In the genomic region with DNA sequence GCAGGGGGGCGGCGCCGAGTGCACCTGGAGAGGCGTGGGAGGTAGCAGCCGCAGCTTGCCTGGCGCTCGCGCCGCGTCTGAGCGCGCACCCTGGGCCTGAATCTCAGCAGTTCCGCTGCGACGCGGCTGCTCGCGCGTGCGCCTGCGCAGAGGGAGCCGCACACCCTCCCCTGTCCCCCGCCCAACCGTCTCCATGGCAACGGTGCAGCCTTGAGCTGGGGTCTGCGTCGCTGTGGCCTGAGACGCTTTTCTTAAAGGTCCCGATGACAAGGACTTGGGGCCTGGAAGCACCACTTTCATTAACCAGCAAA, we compare ENCODE assay signal across 9 cellular contexts. TPM values are rescaled to one million over a fixed set of nuclear protein-coding genes. Genes with fewer than 3 reads are reported as not detected.
A peak's percentile ranks its signal among the peaks of the same experiment; 100 is the strongest.
DNase-seq lines count a peak whose midpoint lies in the region; ATAC-seq, FAIRE-seq and TF ChIP-seq lines count a peak whose summit lies in the region.
"Had no signal": no experiment of that assay in that cellular context is flagged by ENCODE, and none has a peak within 500 bp of the region (broad histone marks: within the 10 kb centered on the region; RNA-seq: fewer than 3 reads in every experiment).

A gene with protein sequence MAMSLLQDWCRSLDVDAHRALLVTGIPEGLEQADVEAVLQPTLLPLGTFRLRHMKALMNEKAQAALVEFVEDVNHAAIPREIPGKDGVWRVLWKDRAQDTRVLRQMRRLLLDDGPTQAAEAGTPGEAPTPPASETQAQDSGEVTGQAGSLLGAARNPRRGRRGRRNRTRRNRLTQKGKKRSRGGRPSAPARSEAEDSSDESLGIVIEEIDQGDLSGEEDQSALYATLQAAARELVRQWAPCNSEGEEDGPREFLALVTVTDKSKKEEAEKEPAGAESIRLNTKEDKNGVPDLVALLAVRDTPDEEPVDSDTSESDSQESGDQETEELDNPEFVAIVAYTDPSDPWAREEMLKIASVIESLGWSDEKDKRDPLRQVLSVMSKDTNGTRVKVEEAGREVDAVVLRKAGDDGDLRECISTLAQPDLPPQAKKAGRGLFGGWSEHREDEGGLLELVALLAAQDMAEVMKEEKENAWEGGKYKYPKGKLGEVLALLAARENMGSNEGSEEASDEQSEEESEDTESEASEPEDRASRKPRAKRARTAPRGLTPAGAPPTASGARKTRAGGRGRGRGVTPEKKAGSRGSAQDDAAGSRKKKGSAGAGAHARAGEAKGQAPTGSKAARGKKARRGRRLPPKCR (minus strand): TSS at position 79 of the 311 bp plus-strand sequence. CDS start 402 bp downstream, outside the sequence.

- H3K36me3 Mint-ChIP-seq in astrocyte (ENCODE audit: low read depth, unreplicated experiment), result no peaks in the 10 kb centered on the region

- no peaks in the 10 kb centered on the region for H3K9me3 Mint-ChIP-seq in astrocyte (ENCODE audit: unreplicated experiment)
- H3K9me3 Mint-ChIP-seq: activated naive CD4-positive, alpha-beta T cell treated with anti-CD3 and anti-CD28 coated beads, Interleukin-2, amount 50 U/mL, for 72 hours had no signal

- H3K27ac Mint-ChIP-seq in astrocyte (ENCODE audit: unreplicated experiment), result peak within 1 kb of the TSS; percentile 41

- no peak for FAIRE-seq in astrocyte (lab: Jason Lieb, UNC)

- H2AFZ ChIP-seq in astrocyte (ENCODE audit: low read depth, low read length), result peak within 1 kb of the TSS; percentile 71

- H3K4me1 Mint-ChIP-seq in astrocyte (ENCODE audit: low read depth, unreplicated experiment), result peaks cover 13% of the 10 kb centered on the region

- H3K27ac ChIP-seq in astrocyte (ENCODE audit: low read depth, low read length), result no peak within 1 kb of the TSS

- ATAC-seq in GM19328 (IDR thresholded peaks at IDR 0.05; ENCODE audit: unreplicated experiment), result no peak
- no peak for ATAC-seq in GM21576 (IDR thresholded peaks at IDR 0.05; ENCODE audit: unreplicated experiment)

- H3K9me3 ChIP-seq in astrocyte (ENCODE audit: insufficient read depth, low read depth, low read length) (peaks cover 10% of the 10 kb centered on the region), skeletal muscle satellite cell (replicated peaks; ENCODE audit: low read length) (no peaks in the 10 kb centered on the region)

- H3K4me2 ChIP-seq in astrocyte (ENCODE audit: low read length) (peak within 1 kb of the TSS; percentile 79), skeletal muscle satellite cell (ENCODE audit: low read length) (peak within 1 kb of the TSS; percentile 74)

- H3K27me3 ChIP-seq in astrocyte (ENCODE audit: insufficient read depth, low read length) (peaks cover 26% of the 10 kb centered on the region), skeletal muscle satellite cell (ENCODE audit: control insufficient read depth, insufficient read depth, low read length) (peaks cover 17% of the 10 kb centered on the region)

- H3K9ac ChIP-seq in astrocyte (ENCODE audit: low read length) (no peak within 1 kb of the TSS), skeletal muscle satellite cell (ENCODE audit: low read depth, low read length) (no peak within 1 kb of the TSS)

- no peaks in the 10 kb centered on the region for H3K79me2 ChIP-seq in astrocyte (ENCODE audit: insufficient read depth, low read length)

- TF ChIP-seq CTCF in astrocyte (IDR thresholded peaks at IDR 0.05; ENCODE audit: insufficient read depth, low read depth, low read length), result no peak

- H3K4me3 Mint-ChIP-seq in astrocyte (ENCODE audit: unreplicated experiment), result peak within 1 kb of the TSS; percentile 66

- H3K4me3 ChIP-seq in astrocyte (ENCODE audit: insufficient read depth, low read depth, low read length), result peak within 1 kb of the TSS; percentile 37
- H3K4me3 ChIP-seq in iPS-11a (ENCODE audit: low read depth, low read length), result peak within 1 kb of the TSS; percentile 18
- peak within 1 kb of the TSS; percentile 58 for H3K4me3 ChIP-seq in skeletal muscle satellite cell (ENCODE audit: low read length)

- H3K36me3 ChIP-seq in astrocyte (ENCODE audit: insufficient read depth, low read length), result no peaks in the 10 kb centered on the region
- no peaks in the 10 kb centered on the region for H3K36me3 ChIP-seq in skeletal muscle satellite cell (ENCODE audit: insufficient read depth, low read length)

- DNase-seq in DMS114 treated with DMSO at 0.1 percent for 48 hours (lab: John Stamatoyannopoulos, UW; ENCODE audit: unreplicated experiment) (peak; percentile 18), NCI-H2227 treated with DMSO at 0.1 percent for 48 hours (lab: John Stamatoyannopoulos, UW) (peak; percentile 74), astrocyte (ENCODE audit: low read depth) (no peak), UCSD-AML1 (lab: John Stamatoyannopoulos, UW; ENCODE audit: unreplicated experiment) (no peak)

- H3K4me1 ChIP-seq in astrocyte (ENCODE audit: insufficient read depth, low read length) (peaks cover 6% of the 10 kb centered on the region), skeletal muscle satellite cell (ENCODE audit: control insufficient read depth, insufficient read depth, low read length) (no peaks in the 10 kb centered on the region)

- H4K20me1 ChIP-seq in astrocyte (ENCODE audit: insufficient read depth, low read length), result no peaks in the 10 kb centered on the region

- peaks cover 20% of the 10 kb centered on the region for H3K27me3 Mint-ChIP-seq in astrocyte (ENCODE audit: low read depth, unreplicated experiment)

RNA-seq across cellular contexts. Expression of the gene that starts here (rescaled TPM):
- total RNA-seq in astrocyte, result 1.7 and 1.9 TPM in 2 replicates
- 0.22 and 0.76 TPM in 2 replicates for total RNA-seq in skeletal muscle satellite cell (2012; rRNA removed)

Comparison
In these comparisons a context has a peak if more than half of its experiments do, and no peak if none do; other contexts are left out.
1. DNase-seq: peak in DMS114 treated with DMSO at 0.1 percent for 48 hours (single experiment) and NCI-H2227 treated with DMSO at 0.1 percent for 48 hours (single experiment); none in astrocyte (single experiment) and UCSD-AML1 (single experiment).
2. Peak in every context shown above with its lines, with median percentiles within 50 percentile points of each other: H3K4me3 ChIP-seq.